ENCODE assay signal across 6 cellular contexts in the genomic region with DNA sequence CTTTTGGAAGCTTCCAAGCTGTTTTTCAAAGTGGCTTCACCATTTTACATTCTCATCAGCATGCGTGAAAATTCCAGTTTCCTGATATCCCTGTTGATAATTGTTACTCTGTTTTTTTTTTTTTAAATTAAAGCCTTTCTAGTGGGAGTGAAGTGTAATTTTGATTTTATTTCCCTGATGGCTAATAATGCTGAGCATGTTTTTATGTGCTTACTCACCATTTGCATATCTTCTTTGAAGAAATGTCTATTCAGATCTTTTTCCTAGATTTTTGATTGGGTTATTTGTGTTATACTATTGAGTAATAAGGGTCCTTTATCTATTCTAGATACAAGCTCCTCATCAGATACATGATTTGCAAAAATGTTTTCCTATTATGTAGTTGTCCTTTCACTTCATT.
"Had no signal": no experiment of that assay in that cellular context is flagged by ENCODE, and none has a peak within 500 bp of the region (broad histone marks: within the 10 kb centered on the region; RNA-seq: fewer than 3 reads in every experiment).

No MANE protein-coding gene starts in this region.

- DNase-seq: IMR-90, KBM-7, KG1 had no signal

- FAIRE-seq: HTR-8/SVneo had no signal

- H3K27ac ChIP-seq: HL-60, KMS-11 had no signal

- H3K4me2 ChIP-seq: KMS-11 had no signal

- H3K9ac ChIP-seq: KMS-11 had no signal
